21 cellular contexts compared by ENCODE assay signal in genomic region chr3:107294117-107294516, GRCh38.
"Had no signal": no experiment of that assay in that cellular context is flagged by ENCODE, and none has a peak within 500 bp of the region (broad histone marks: within the 10 kb centered on the region; RNA-seq: fewer than 3 reads in every experiment).

No MANE protein-coding gene starts in this region.

- FAIRE-seq: colon, endothelial cell of umbilical vein, keratinocyte had no signal

- H3K4me1 ChIP-seq: esophagus muscularis mucosa, foreskin keratinocyte, gastrocnemius medialis, heart right ventricle, left lung, lower lobe of right lung had no signal

- H3K4me3 ChIP-seq: coronary artery, dorsolateral prefrontal cortex, esophagus muscularis mucosa, gastrocnemius medialis, heart right ventricle, left lung, lower lobe of right lung had no signal

- H3K27ac ChIP-seq: coronary artery, dorsolateral prefrontal cortex, esophagus muscularis mucosa, foreskin keratinocyte, gastrocnemius medialis, heart right ventricle, left lung, lower lobe of right lung had no signal

- ATAC-seq: foreskin keratinocyte; gastrocnemius medialis; heart right ventricle; left cardiac atrium; left lung; left ventricle myocardium superior; lower lobe of right lung; naive thymus-derived CD4-positive, alpha-beta T cell had no signal

- DNase-seq: dermis blood vessel endothelial cell; dorsolateral prefrontal cortex; effector CD4-positive, alpha-beta T cell; effector memory CD4-positive, alpha-beta T cell; foreskin keratinocyte; gastrocnemius medialis; glutamatergic neuron; head of caudate nucleus; heart right ventricle; hippocampal formation; left cardiac atrium; left lung; left ventricle myocardium superior; lower lobe of right lung; mesenchymal stem cell; naive thymus-derived CD4-positive, alpha-beta T cell had no signal

- H3K36me3 ChIP-seq: esophagus muscularis mucosa, gastrocnemius medialis, heart right ventricle, left lung, lower lobe of right lung had no signal

- H3K27me3 ChIP-seq: dorsolateral prefrontal cortex, esophagus muscularis mucosa, foreskin keratinocyte, gastrocnemius medialis, heart right ventricle, left lung had no signal

- H3K9me3 ChIP-seq: gastrocnemius medialis had no signal
